ENCODE assay signal across 2 cellular contexts in the genomic region with DNA sequence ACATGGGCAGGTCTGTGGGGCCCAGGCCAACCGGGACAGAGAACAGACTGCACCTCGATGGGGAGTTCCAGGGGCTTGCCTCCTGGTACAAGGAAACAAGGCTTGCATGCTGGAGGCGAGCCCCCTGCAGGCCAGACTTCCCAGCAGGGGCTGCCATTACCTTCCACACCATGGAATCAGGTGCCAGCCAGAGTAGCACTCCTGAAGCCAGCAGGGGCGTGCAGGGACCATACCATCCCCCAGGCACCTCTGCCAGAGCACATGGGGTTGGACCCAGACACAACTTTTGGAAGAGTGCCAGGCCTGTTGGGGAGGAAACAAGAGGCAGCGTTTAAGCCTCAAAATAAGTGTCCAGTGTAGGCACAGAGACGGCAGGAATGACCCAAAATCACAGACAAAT.
A peak's percentile ranks its signal among the peaks of the same experiment; 100 is the strongest.
TF ChIP-seq lines count a peak whose summit lies in the region.

No MANE protein-coding gene starts in this region.

TF ChIP-seq in GM23338, 12 proteins besides CTCF, POLR2A, EP300 and RAD21 (continues in another document):
- TF ChIP-seq JUNB (IDR thresholded peaks at IDR 0.05; ENCODE audit: unreplicated experiment) (no peak), REST (IDR thresholded peaks at IDR 0.05; ENCODE audit: unreplicated experiment) (no peak), ZNF462 (CRISPR knock-in tag; IDR thresholded peaks at IDR 0.05) (no peak), ZNF114 (CRISPR knock-in tag; IDR thresholded peaks at IDR 0.05) (no peak), ZNF331 (CRISPR knock-in tag; IDR thresholded peaks at IDR 0.05; ENCODE audit: low read depth) (no peak), EZH2 (IDR thresholded peaks at IDR 0.05; ENCODE audit: low read depth, unreplicated experiment) (no peak), CREB1 (CRISPR knock-in tag; IDR thresholded peaks at IDR 0.05; ENCODE audit: low read depth) (no peak), EZH2phosphoT487 (IDR thresholded peaks at IDR 0.05; ENCODE audit: unreplicated experiment) (no peak), STAT1 (IDR thresholded peaks at IDR 0.05; ENCODE audit: unreplicated experiment) (no peak)
- TF ChIP-seq, protein P1, sequence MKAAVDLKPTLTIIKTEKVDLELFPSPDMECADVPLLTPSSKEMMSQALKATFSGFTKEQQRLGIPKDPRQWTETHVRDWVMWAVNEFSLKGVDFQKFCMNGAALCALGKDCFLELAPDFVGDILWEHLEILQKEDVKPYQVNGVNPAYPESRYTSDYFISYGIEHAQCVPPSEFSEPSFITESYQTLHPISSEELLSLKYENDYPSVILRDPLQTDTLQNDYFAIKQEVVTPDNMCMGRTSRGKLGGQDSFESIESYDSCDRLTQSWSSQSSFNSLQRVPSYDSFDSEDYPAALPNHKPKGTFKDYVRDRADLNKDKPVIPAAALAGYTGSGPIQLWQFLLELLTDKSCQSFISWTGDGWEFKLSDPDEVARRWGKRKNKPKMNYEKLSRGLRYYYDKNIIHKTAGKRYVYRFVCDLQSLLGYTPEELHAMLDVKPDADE (IDR thresholded peaks at IDR 0.05): no peak

TF ChIP-seq in HepG2, 621 proteins besides CTCF, POLR2A, EP300 and RAD21:
- 0 out of 2 replicates have a peak, but pooled peaks have one; percentile 2 for TF ChIP-seq STAG1 (CRISPR knock-in tag; IDR thresholded peaks at IDR 0.05)
- TF ChIP-seq NR0B2 (CRISPR knock-in tag; IDR thresholded peaks at IDR 0.05): no peak
